In the genomic region with DNA sequence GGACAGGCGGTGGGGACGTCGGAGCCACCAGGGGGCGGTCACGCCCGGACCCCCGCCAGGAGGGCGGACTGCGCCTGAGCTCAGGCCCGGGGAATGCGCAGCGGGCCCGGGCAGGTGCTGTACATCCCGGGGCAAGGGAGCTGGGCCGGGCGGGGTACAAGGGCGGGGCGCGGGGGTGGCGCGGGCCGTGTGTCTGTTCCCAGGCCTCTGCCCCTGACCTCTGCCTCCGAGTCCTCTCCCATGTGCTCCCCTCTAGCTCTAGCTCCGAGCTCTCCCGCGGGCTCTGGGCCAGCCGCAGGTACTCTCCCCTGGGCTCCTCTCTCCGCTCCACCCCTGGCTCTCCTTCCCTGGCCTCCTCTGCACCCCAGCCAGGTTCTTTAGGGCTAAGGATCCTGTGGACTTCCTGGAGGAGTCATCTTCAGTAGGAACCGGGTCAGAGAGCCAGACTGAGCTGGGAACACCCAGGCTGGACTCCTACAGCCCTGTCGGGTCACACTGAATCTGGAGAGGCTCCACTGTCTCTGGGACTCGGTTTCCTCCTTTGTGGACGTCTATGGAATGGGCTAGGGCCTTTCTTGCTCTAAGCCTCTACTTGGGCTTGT, we compare ENCODE assay signal across 7 cellular contexts. TPM values are rescaled to one million over a fixed set of nuclear protein-coding genes. Genes with fewer than 3 reads are reported as not detected.
A peak's percentile ranks its signal among the peaks of the same experiment; 100 is the strongest.
DNase-seq lines count a peak whose midpoint lies in the region; ATAC-seq and TF ChIP-seq lines count a peak whose summit lies in the region.

No MANE protein-coding gene starts in this region.

- 17% methylated on average over 32 of the region's 32 CpGs for WGBS in right cardiac atrium

- no peaks in the 10 kb centered on the region for H3K4me1 ChIP-seq in right cardiac atrium (ENCODE audit: control insufficient read depth, insufficient read depth, low read length)

- peak overlapping the region; percentile 74 for H3K27ac ChIP-seq in right cardiac atrium (ENCODE audit: low read length)

- no peak for ATAC-seq in activated B cell treated with CpG ODN at 0.5 μM for 24 hours (ENCODE audit: low read depth)
- peak in 1 of 2 donors; percentile 2 for ATAC-seq in right cardiac atrium
- no peak for ATAC-seq in GM21423 (IDR thresholded peaks at IDR 0.05; ENCODE audit: unreplicated experiment)
- ATAC-seq in HG02798 (IDR thresholded peaks at IDR 0.05; ENCODE audit: poor library complexity, unreplicated experiment) = no peak

- peaks cover 9% of the 10 kb centered on the region for H3K36me3 Mint-ChIP-seq in activated B cell treated with CpG ODN at 0.5 μM for 24 hours (ENCODE audit: low read depth)

- no peak overlapping the region for H3K4me3 Mint-ChIP-seq in activated B cell treated with CpG ODN at 0.5 μM for 24 hours

- H3K4me1 Mint-ChIP-seq in activated B cell treated with CpG ODN at 0.5 μM for 24 hours = peaks cover 37% of the 10 kb centered on the region

- DNase-seq in GM13976 (ENCODE audit: low spot score) = no peak
- peak; percentile 55 for DNase-seq in activated B cell treated with CpG ODN at 0.5 μM for 24 hours
- DNase-seq in right cardiac atrium = peak; percentile 64 to 85 (median 79)
- peak in 4 of 6 experiments; percentile 16 to 26 (median 24) for DNase-seq in stimulated activated naive CD4-positive, alpha-beta T cell (lab: John Stamatoyannopoulos, UW)
- DNase-seq in NCI-H187 (lab: John Stamatoyannopoulos, UW) = no peak

- POLR2A ChIA-PET in activated B cell treated with CpG ODN at 0.5 μM for 24 hours (lab: Charles Lee) = interaction anchor here (0.7 to 1.7 kb wide), 7 partner anchors 16 to 76 kb away, joined by 3 to 6 read pairs (median 4); no protein-coding TSS in a partner anchor

- peak overlapping the region; percentile 6 for H3K4me3 ChIP-seq in right cardiac atrium (ENCODE audit: low read length)

- H3K27me3 Mint-ChIP-seq in activated B cell treated with CpG ODN at 0.5 μM for 24 hours = peaks cover 26% of the 10 kb centered on the region

- in situ Hi-C loops in GM13976 (cut with MboI; ENCODE audit: low sequenced_read_pairs, unreplicated experiment) = no loop called here

- no peaks in the 10 kb centered on the region for H3K9me3 Mint-ChIP-seq in activated B cell treated with CpG ODN at 0.5 μM for 24 hours

- H3K27me3 ChIP-seq in right cardiac atrium (ENCODE audit: control insufficient read depth, insufficient read depth) = no peaks in the 10 kb centered on the region

- CTCF ChIA-PET in activated B cell treated with CpG ODN at 0.5 μM for 24 hours (lab: Charles Lee) = interaction anchor here (0.9 to 5.8 kb wide), 11 partner anchors 9 to 397 kb away, joined by 3 to 52 read pairs (median 5); a partner anchor contains a TSS

- TF ChIP-seq CTCF in GM13976 (IDR thresholded peaks at IDR 0.05; ENCODE audit: borderline replicate concordance, control extremely low read depth, extremely low read depth, insufficient read depth, missing control alignments) (peak; percentile 33), activated B cell treated with CpG ODN at 0.5 μM for 24 hours (IDR thresholded peaks at IDR 0.05) (no peak)

- intact Hi-C loops in activated B cell treated with CpG ODN at 0.5 μM for 24 hours (cut with micrococcal nuclease) (loop anchor here (10.0 kb wide), 3 partner anchors 148 to 462 kb away; a partner anchor contains a TSS), right cardiac atrium (cut with DNase I) (no loop called here)

- H3K9me3 ChIP-seq in right cardiac atrium (ENCODE audit: control insufficient read depth, low read length) = no peaks in the 10 kb centered on the region

- no peak overlapping the region for H3K27ac Mint-ChIP-seq in activated B cell treated with CpG ODN at 0.5 μM for 24 hours

RNA-seq across cellular contexts. Expression of a gene that starts 2.3 kb away (rescaled TPM):
- 4.0 and 5.1 TPM in 2 replicates for total RNA-seq in activated B cell treated with CpG ODN at 0.5 μM for 24 hours
- 100 to 1,000 TPM; 131 to 161 (median 150) TPM for total RNA-seq in right cardiac atrium
- polyA plus RNA-seq in right cardiac atrium = 100 TPM

RNA-seq across cellular contexts. Expression of a gene that starts 3.9 kb away (rescaled TPM):
- 6.7 and 6.8 TPM in 2 replicates for total RNA-seq in activated B cell treated with CpG ODN at 0.5 μM for 24 hours
- total RNA-seq in right cardiac atrium = 1 to 10 TPM; 4.0 to 6.3 (median 5.0) TPM
- 4.0 TPM for polyA plus RNA-seq in right cardiac atrium

RNA-seq across cellular contexts. Expression of a gene that starts 21.1 kb away (rescaled TPM):
- total RNA-seq in activated B cell treated with CpG ODN at 0.5 μM for 24 hours = 69.2 and 71.6 TPM in 2 replicates
- 100 to 1,000 TPM; 133 to 143 (median 139) TPM for total RNA-seq in right cardiac atrium
- 139 TPM for polyA plus RNA-seq in right cardiac atrium

RNA-seq across cellular contexts. Expression of a gene that starts 32.2 kb away (rescaled TPM):
- total RNA-seq in activated B cell treated with CpG ODN at 0.5 μM for 24 hours (29.8 and 31.5 TPM in 2 replicates), right cardiac atrium (10 to 100 TPM; 11.1 to 15.7 (median 12.2) TPM)
- polyA plus RNA-seq in right cardiac atrium = 9.6 TPM

Comparison
In these comparisons a context has a peak if more than half of its experiments do, and no peak if none do; other contexts are left out.
1. DNase-seq: peak in activated B cell treated with CpG ODN at 0.5 μM for 24 hours (single experiment), right cardiac atrium (3 of 3) and stimulated activated naive CD4-positive, alpha-beta T cell (4 of 6); none in GM13976 (single experiment) and NCI-H187 (0 of 2).
2. RNA of a gene that starts 2.3 kb away (total RNA-seq): 131 to 161 TPM in right cardiac atrium; 4.0 to 5.1 TPM in activated B cell treated with CpG ODN at 0.5 μM for 24 hours; every median in the first group is over 10 times any median in the second.